In genomic region chr17:47235506-47235905, GRCh38 we compare ENCODE assay signal across 23 cellular contexts. TPM values are rescaled to one million over a fixed set of nuclear protein-coding genes. Genes with fewer than 3 reads are reported as not detected.
DNase-seq lines count a peak whose midpoint lies in the region; ATAC-seq, FAIRE-seq and TF ChIP-seq lines count a peak whose summit lies in the region.
"Had no signal": no experiment of that assay in that cellular context is flagged by ENCODE, and none has a peak within 500 bp of the region (broad histone marks: within the 10 kb centered on the region; RNA-seq: fewer than 3 reads in every experiment).

No MANE protein-coding gene starts in this region.

- no peak overlapping the region for H3K27ac ChIP-seq in K562 (ENCODE audit: extremely low read depth, low read depth, low read length)
- H3K27ac ChIP-seq: BLaER1, C4-2B, GM23248 had no signal

- H3K4me1 Mint-ChIP-seq in stimulated activated memory B cell treated with anti-CD40 and anti-IgM and Interleukin-4, amounts not matched to agents 10 μg/mL and 1 μg/mL and 100 μg/mL, for 72 hours: peaks cover 25% of the 10 kb centered on the region

- H3K4me3 Mint-ChIP-seq in stimulated activated memory B cell treated with anti-CD40 and anti-IgM and Interleukin-4, amounts not matched to agents 10 μg/mL and 1 μg/mL and 100 μg/mL, for 72 hours: no peak overlapping the region
- H3K4me3 Mint-ChIP-seq: B cell; CD4-positive, CD25-positive, alpha-beta regulatory T cell; CD8-positive, alpha-beta T cell had no signal

- H3K9me3 Mint-ChIP-seq in stimulated activated memory B cell treated with anti-CD40 and anti-IgM and Interleukin-4, amounts not matched to agents 10 μg/mL and 1 μg/mL and 100 μg/mL, for 72 hours: no peaks in the 10 kb centered on the region
- H3K9me3 Mint-ChIP-seq: CD4-positive, CD25-positive, alpha-beta regulatory T cell; CD8-positive, alpha-beta T cell had no signal

- H3K27me3 ChIP-seq in K562 (ENCODE audit: control insufficient read depth in 2 of 2, insufficient read depth in 2 of 2, low read length in 2 of 2): no peaks in the 10 kb centered on the region
- H3K27me3 ChIP-seq: BLaER1 had no signal

- no peaks in the 10 kb centered on the region for H3K36me3 Mint-ChIP-seq in stimulated activated memory B cell treated with anti-CD40 and anti-IgM and Interleukin-4, amounts not matched to agents 10 μg/mL and 1 μg/mL and 100 μg/mL, for 72 hours
- H3K36me3 Mint-ChIP-seq: CD4-positive, CD25-positive, alpha-beta regulatory T cell; CD8-positive, alpha-beta T cell had no signal

- H3K27ac Mint-ChIP-seq in stimulated activated memory B cell treated with anti-CD40 and anti-IgM and Interleukin-4, amounts not matched to agents 10 μg/mL and 1 μg/mL and 100 μg/mL, for 72 hours: peak overlapping the region; percentile 45
- H3K27ac Mint-ChIP-seq: B cell; CD4-positive, CD25-positive, alpha-beta regulatory T cell; CD8-positive, alpha-beta T cell had no signal

- peaks cover 22 to 26% of the 10 kb centered on the region in 2 experiments for H3K4me1 ChIP-seq in K562 (replicated peaks in 1 of 2; ENCODE audit: control insufficient read depth in 2 of 2, insufficient read depth in 2 of 2, low read length in 2 of 2)
- peaks cover 4% of the 10 kb centered on the region for H3K4me1 ChIP-seq in mucosa of descending colon (ENCODE audit: low read depth)
- H3K4me1 ChIP-seq: Caco-2 had no signal

- H3K9ac ChIP-seq in K562 (ENCODE audit: insufficient read depth in 1 of 2, low read depth in 2 of 2, low read length in 2 of 2): no peak overlapping the region
- H3K9ac ChIP-seq: BLaER1, GM23248 had no signal

- POLR2A ChIA-PET in K562 (lab: Yijun Ruan, JAX): no interaction called here

- no peaks in the 10 kb centered on the region for H3K27me3 Mint-ChIP-seq in stimulated activated memory B cell treated with anti-CD40 and anti-IgM and Interleukin-4, amounts not matched to agents 10 μg/mL and 1 μg/mL and 100 μg/mL, for 72 hours
- H3K27me3 Mint-ChIP-seq: B cell; CD4-positive, CD25-positive, alpha-beta regulatory T cell had no signal

- 83% methylated on average over 3 of the region's 3 CpGs for WGBS in K562 (ENCODE audit: insufficient coverage, low coverage, missing lambda C conversion rate)

- H3K4me3 ChIP-seq in K562 (no peak overlapping the region), mucosa of descending colon (no peak overlapping the region)
- H3K4me3 ChIP-seq: BLaER1, GM12878, GM23248 had no signal

- TF ChIP-seq RAD21 in K562 (CRISPR knock-in tag; conservative IDR thresholded peaks at IDR 0.05 in 1 of 2, IDR thresholded peaks at IDR 0.05 in 1 of 2): no peak

- H3K9me3 ChIP-seq in K562 (replicated peaks; ENCODE audit: control insufficient read depth, insufficient read depth, low read depth, low read length): no peaks in the 10 kb centered on the region; the same call in 1 of the 2 replicates
- H3K9me3 ChIP-seq in mucosa of descending colon: peaks cover 3% of the 10 kb centered on the region

- TF ChIP-seq CTCF in K562 (IDR thresholded peaks at IDR 0.05 in 2 of 3, conservative IDR thresholded peaks at IDR 0.05 in 1 of 3; ENCODE audit: insufficient read depth in 2 of 3, low read depth in 1 of 3, low read length in 3 of 3): no peak
- TF ChIP-seq CTCF in mucosa of descending colon (IDR thresholded peaks at IDR 0.05): no peak

- no peaks in the 10 kb centered on the region for H3K36me3 ChIP-seq in K562 (ENCODE audit: control insufficient read depth, insufficient read depth, low read length)
- no peaks in the 10 kb centered on the region for H3K36me3 ChIP-seq in mucosa of descending colon (ENCODE audit: low read depth)

- TF ChIP-seq POLR2A in K562 (conservative IDR thresholded peaks at IDR 0.05): no peak

- no peak for TF ChIP-seq EP300 in K562 (IDR thresholded peaks at IDR 0.05; ENCODE audit: low read length)

- H3K9me1 ChIP-seq in K562 (ENCODE audit: control insufficient read depth, insufficient read depth, low read length): peaks cover 4% of the 10 kb centered on the region

- BruUV-seq in K562 (replicated peaks; lab: Mats Ljungman, UMichigan): no TSS peak

- no peak overlapping the region for H2AFZ ChIP-seq in K562 (ENCODE audit: low read depth, low read length)
- H2AFZ ChIP-seq: GM23248 had no signal

- intact Hi-C loops in K562 (cut with micrococcal nuclease) (no loop called here), mucosa of descending colon (cut with DNase I, micrococcal nuclease) (no loop called here)

- in situ Hi-C loops in K562 (cut with MboI): no loop called here

- FAIRE-seq in K562 (lab: Jason Lieb, UNC): no peak
- FAIRE-seq: GM12878, GM19239, H1 had no signal

- no peak for DNase-seq in K562 (ENCODE audit: extremely low read depth in 1 of 4, low spot score in 3 of 4)
- DNase-seq in mucosa of descending colon: no peak
- DNase-seq in stimulated activated naive CD8-positive, alpha-beta T cell treated with anti-CD3 and anti-CD28 coated beads, Interleukin-15, Interleukin-2, amounts not matched to agents 100 U/mL and 50 U/mL, for 24 hours: no peak
- no peak for DNase-seq in effector CD8-positive, alpha-beta T cell (lab: John Stamatoyannopoulos, UW)
- DNase-seq in HK-2 (ENCODE audit: unreplicated experiment): no peak
- DNase-seq: Caco-2; CD4-positive, CD25-positive, alpha-beta regulatory T cell; CD8-positive, alpha-beta T cell; DMS153; EL; GDM1; GM23248; H7; HCEC 1CT had no signal

- H3K4me2 ChIP-seq in K562 (ENCODE audit: insufficient read depth, low read length): no peak overlapping the region
- H3K4me2 ChIP-seq: BLaER1 had no signal

- CTCF ChIA-PET in K562 (lab: Yijun Ruan, JAX; ENCODE audit: low intra/inter-chr PET ratio): no interaction called here

- ATAC-seq in K562 (no peak), mucosa of descending colon (peak; percentile 30)
- ATAC-seq in stimulated activated memory B cell treated with anti-CD40 and anti-IgM and Interleukin-4, amounts not matched to agents 10 μg/mL and 1 μg/mL and 100 μg/mL, for 72 hours: no peak
- no peak for ATAC-seq in stimulated activated naive CD8-positive, alpha-beta T cell treated with anti-CD3 and anti-CD28 coated beads, Interleukin-15, Interleukin-2, amounts not matched to agents 100 U/mL and 50 U/mL, for 24 hours
- ATAC-seq: CD8-positive, alpha-beta T cell; GM12878 had no signal

- no peaks in the 10 kb centered on the region for H4K20me1 ChIP-seq in K562 (replicated peaks; ENCODE audit: control insufficient read depth, insufficient read depth, low read length)
- H4K20me1 ChIP-seq: BLaER1 had no signal

- no peaks in the 10 kb centered on the region for H3K79me2 ChIP-seq in K562 (ENCODE audit: control insufficient read depth, insufficient read depth, low read length)

RNA-seq across cellular contexts. Expression of gene ITGB3, which starts 18.1 kb away (rescaled TPM):
- total RNA-seq in K562 (2011; cell fraction: chromatin; rRNA removed; ENCODE audit: low replicate concordance): 3.2 and 6.2 TPM in 2 replicates
- total RNA-seq in K562 (2011; cell fraction: nucleolus; rRNA removed): 2.8 and 4.7 TPM in 2 replicates
- 3.4 and 4.4 TPM in 2 replicates for total RNA-seq in K562 (2011; cell fraction: nucleoplasm; rRNA removed)
- total RNA-seq in K562 (2014; rRNA removed) (0.45 and 0.54 TPM in 2 replicates), K562 (2014; rRNA removed; fragmentation: Illumina TruSeq; extraction: Trizol) (0.47 and 0.99 TPM in 2 replicates), K562 (2015; rRNA removed; fragmentation: Illumina TruSeq; extraction: Trizol) (0.30 and 0.62 TPM in 2 replicates), K562 (2021) (0.84 and 0.92 TPM in 2 replicates), mucosa of descending colon (10 to 100 TPM in 1 of 3 donors, 1 to 10 TPM in 2; 3.9 to 58.4 (median 6.8) TPM)
- polyA plus RNA-seq in K562 (2011; rRNA removed) (1.1 and 2.6 TPM in 2 replicates), K562 (2014; fragmentation: Illumina TruSeq; extraction: Trizol) (0.60 and 0.62 TPM in 2 replicates), K562 (2014; fragmentation: Nextera tagmentation; extraction: Ambion mirVana) (under 1 TPM in 1 of 2 experiments, not detected in 1; 0.08 TPM), K562 (2014; rRNA removed) (0.32 and 0.62 TPM in 2 replicates)
- polyA plus RNA-seq in K562 (2011; cell fraction: cytosol; rRNA removed): 1.0 and 1.9 TPM in 2 replicates
- polyA plus RNA-seq in K562 (2011; cell fraction: nucleus; rRNA removed): 0.95 and 3.2 TPM in 2 replicates
- polyA plus RNA-seq in K562 (2012): 0.73 and 1.0 TPM in 2 replicates
- polyA minus RNA-seq in K562 (2011; rRNA and poly(A)+ RNA removed): 1.8 and 6.9 TPM in 2 replicates
- polyA minus RNA-seq in K562 (2011; cell fraction: cytosol; rRNA and poly(A)+ RNA removed): 0.64 and 3.1 TPM in 2 replicates
- 1.2 and 1.6 TPM in 2 replicates for polyA minus RNA-seq in K562 (2011; cell fraction: nucleus; rRNA and poly(A)+ RNA removed)
- total RNA-seq: A172; A673; CD8-positive, alpha-beta T cell had no signal

RNA-seq across cellular contexts. Expression of gene MYL4, which starts 26.4 kb away (rescaled TPM):
- 69.7 and 135 TPM in 2 replicates for total RNA-seq in K562 (2011; cell fraction: chromatin; rRNA removed; ENCODE audit: low replicate concordance)
- 127 and 133 TPM in 2 replicates for total RNA-seq in K562 (2011; cell fraction: nucleolus; rRNA removed)
- total RNA-seq in K562 (2011; cell fraction: nucleoplasm; rRNA removed): 109 and 110 TPM in 2 replicates
- total RNA-seq in K562 (2014; rRNA removed): 170 and 213 TPM in 2 replicates
- total RNA-seq in K562 (2014; rRNA removed; fragmentation: Illumina TruSeq; extraction: Trizol): 83.5 and 117 TPM in 2 replicates
- total RNA-seq in K562 (2015; rRNA removed; fragmentation: Illumina TruSeq; extraction: Trizol): 149 TPM in 2 replicates
- 177 and 183 TPM in 2 replicates for total RNA-seq in K562 (2021)
- polyA plus RNA-seq in K562 (2011; rRNA removed): 221 and 324 TPM in 2 replicates
- polyA plus RNA-seq in K562 (2011; cell fraction: cytosol; rRNA removed): 287 and 309 TPM in 2 replicates
- 346 and 397 TPM in 2 replicates for polyA plus RNA-seq in K562 (2011; cell fraction: nucleus; rRNA removed)
- 170 and 179 TPM in 2 replicates for polyA plus RNA-seq in K562 (2012)
- polyA plus RNA-seq in K562 (2014; fragmentation: Illumina TruSeq; extraction: Trizol): 252 and 284 TPM in 2 replicates
- polyA plus RNA-seq in K562 (2014; fragmentation: Nextera tagmentation; extraction: Ambion mirVana): 100 to 1,000 TPM; 287 to 423 TPM
- 319 and 378 TPM in 2 replicates for polyA plus RNA-seq in K562 (2014; rRNA removed)
- polyA minus RNA-seq in K562 (2011; rRNA and poly(A)+ RNA removed): 90.7 and 106 TPM in 2 replicates
- polyA minus RNA-seq in K562 (2011; cell fraction: cytosol; rRNA and poly(A)+ RNA removed): 34.9 and 40.8 TPM in 2 replicates
- polyA minus RNA-seq in K562 (2011; cell fraction: nucleus; rRNA and poly(A)+ RNA removed): 29.5 and 45.3 TPM in 2 replicates
- total RNA-seq in mucosa of descending colon: 1 to 10 TPM in 1 of 3 donors, under 1 TPM in 1, not detected in 1; 0.49 to 1.4 TPM
- total RNA-seq: A172; A673; Caco-2; CD4-positive, CD25-positive, alpha-beta regulatory T cell; CD8-positive, alpha-beta T cell; GM23248; H1; H7 had no signal
- polyA plus RNA-seq: CD4-positive, CD25-positive, alpha-beta regulatory T cell; GM23248 had no signal

RNA-seq across cellular contexts. Expression of gene CDC27, which starts 46.4 kb away (rescaled TPM):
- total RNA-seq in K562 (2011; cell fraction: chromatin; rRNA removed; ENCODE audit: low replicate concordance): 143 and 304 TPM in 2 replicates
- total RNA-seq in K562 (2011; cell fraction: nucleolus; rRNA removed): 50.0 and 59.6 TPM in 2 replicates
- total RNA-seq in K562 (2011; cell fraction: nucleoplasm; rRNA removed): 94.1 and 102 TPM in 2 replicates
- total RNA-seq in K562 (2014; rRNA removed) (79.5 and 81.0 TPM in 2 replicates), K562 (2014; rRNA removed; fragmentation: Illumina TruSeq; extraction: Trizol) (102 and 118 TPM in 2 replicates), K562 (2015; rRNA removed; fragmentation: Illumina TruSeq; extraction: Trizol) (83.0 and 94.1 TPM in 2 replicates), K562 (2021) (117 and 119 TPM in 2 replicates), mucosa of descending colon (10 to 100 TPM; 52.0 to 67.5 (median 54.8) TPM)
- polyA plus RNA-seq in K562 (2011; rRNA removed) (119 and 155 TPM in 2 replicates), K562 (2014; fragmentation: Illumina TruSeq; extraction: Trizol) (94.1 and 104 TPM in 2 replicates), K562 (2014; fragmentation: Nextera tagmentation; extraction: Ambion mirVana) (10 to 100 TPM; 28.6 to 34.5 TPM), K562 (2014; rRNA removed) (41.9 and 48.3 TPM in 2 replicates)
- 67.7 and 77.1 TPM in 2 replicates for polyA plus RNA-seq in K562 (2011; cell fraction: cytosol; rRNA removed)
- 118 and 164 TPM in 2 replicates for polyA plus RNA-seq in K562 (2011; cell fraction: nucleus; rRNA removed)
- 36.5 and 85.2 TPM in 2 replicates for polyA plus RNA-seq in K562 (2012)
- polyA minus RNA-seq in K562 (2011; rRNA and poly(A)+ RNA removed): 353 and 364 TPM in 2 replicates
- 95.5 and 126 TPM in 2 replicates for polyA minus RNA-seq in K562 (2011; cell fraction: cytosol; rRNA and poly(A)+ RNA removed)
- 34.6 and 86.0 TPM in 2 replicates for polyA minus RNA-seq in K562 (2011; cell fraction: nucleus; rRNA and poly(A)+ RNA removed)

Comparison
In these comparisons a context has a peak if more than half of its experiments do, and no peak if none do; other contexts are left out.
1. RNA of gene MYL4, which starts 26.4 kb away (total RNA-seq): 69.7 to 213 TPM in K562; 0.49 to 1.4 TPM in mucosa of descending colon; every median in the first group is over 10 times any median in the second.